20 cellular contexts compared by ENCODE assay signal in the genomic region with DNA sequence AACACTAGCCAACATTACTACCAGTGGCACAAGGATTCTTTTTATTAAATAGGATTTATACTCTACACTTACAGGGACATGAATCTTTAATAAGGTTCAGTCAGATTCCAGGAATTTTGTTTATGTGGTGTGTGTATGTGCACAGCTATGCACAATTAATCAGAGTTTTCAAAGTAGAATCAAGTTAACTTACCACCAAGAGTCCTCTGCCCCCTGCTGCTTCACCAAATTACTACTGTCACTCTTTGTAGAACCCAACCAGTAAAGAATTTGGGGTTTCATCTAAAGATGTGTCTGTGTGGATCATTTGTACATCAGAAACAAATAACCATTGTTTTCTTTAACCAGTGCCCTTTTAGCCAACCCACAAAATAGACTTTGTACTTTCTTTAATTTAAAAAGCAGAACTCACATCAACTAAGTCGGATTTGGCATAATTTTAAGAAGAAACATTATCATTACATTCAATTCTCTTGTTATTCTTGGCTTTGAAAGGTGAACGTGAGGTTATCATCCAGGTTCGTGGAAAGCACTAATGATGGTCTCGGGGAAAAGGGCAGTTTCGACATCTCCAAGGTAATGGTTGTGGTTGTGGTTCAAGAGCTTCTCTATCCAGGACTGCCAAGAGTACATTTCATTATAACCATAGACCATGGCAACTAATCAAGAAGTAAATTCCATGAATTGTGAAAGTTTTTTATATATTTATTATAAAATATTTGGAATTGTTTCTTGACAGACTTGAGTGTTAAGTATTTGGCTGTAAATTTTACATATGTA.
DNase-seq lines count a peak whose midpoint lies in the region; ATAC-seq, FAIRE-seq and TF ChIP-seq lines count a peak whose summit lies in the region.
"Had no signal": no experiment of that assay in that cellular context is flagged by ENCODE, and none has a peak within 500 bp of the region (broad histone marks: within the 10 kb centered on the region; RNA-seq: fewer than 3 reads in every experiment).

No MANE protein-coding gene starts in this region.

- CTCF ChIA-PET in Caco-2 (lab: Charles Lee): no interaction called here

- in situ Hi-C loops in brain microvascular endothelial cell (cut with HindIII; ENCODE audit: low pct_ligation_motif_present, low sequenced_read_pairs): no loop called here

- no peak overlapping the region for H3K4me3 ChIP-seq in LNCaP clone FGC (ENCODE audit: low read depth, low read length)
- no peak overlapping the region for H3K4me3 ChIP-seq in brain microvascular endothelial cell (ENCODE audit: low read depth, low read length)
- no peak overlapping the region for H3K4me3 ChIP-seq in kidney epithelial cell (ENCODE audit: low read depth, low read length)
- no peak overlapping the region for H3K4me3 ChIP-seq in Caco-2 (ENCODE audit: low read depth, low read length)
- H3K4me3 ChIP-seq: lung had no signal

- intact Hi-C loops in Caco-2 (cut with micrococcal nuclease; ENCODE audit: unreplicated experiment): no loop called here

- peaks cover 10% of the 10 kb centered on the region for H3K9me3 Mint-ChIP-seq in Caco-2 (ENCODE audit: unreplicated experiment)
- H3K9me3 Mint-ChIP-seq: endodermal cell had no signal

- no peak overlapping the region for H3K27ac ChIP-seq in brain microvascular endothelial cell

- no peak overlapping the region for H3K4me3 Mint-ChIP-seq in Caco-2 (ENCODE audit: unreplicated experiment)
- H3K4me3 Mint-ChIP-seq: activated CD8-positive, alpha-beta T cell treated with anti-CD3 and anti-CD28 coated beads for 36 hours; activated naive CD8-positive, alpha-beta T cell treated with anti-CD3 and anti-CD28 coated beads, Interleukin-2, amount 50 U/mL, for 24 hours; endodermal cell; naive thymus-derived CD4-positive, alpha-beta T cell; stimulated activated naive CD8-positive, alpha-beta T cell treated with anti-CD3 and anti-CD28 coated beads, Interleukin-15, amount 100 ng/mL, for 72 hours had no signal

- H3K27me3 ChIP-seq in brain microvascular endothelial cell (replicated peaks) (no peaks in the 10 kb centered on the region), kidney epithelial cell (ENCODE audit: control insufficient read depth, insufficient read depth, low read length) (no peaks in the 10 kb centered on the region), Caco-2 (replicated peaks; ENCODE audit: control insufficient read depth, insufficient read depth, low read length) (no peaks in the 10 kb centered on the region)

- TF ChIP-seq CTCF in LNCaP clone FGC (IDR thresholded peaks at IDR 0.05; ENCODE audit: control insufficient read depth, extremely low read depth, insufficient read depth) (0 out of 2 replicates have a peak, but pooled peaks have one; percentile 9), brain microvascular endothelial cell (IDR thresholded peaks at IDR 0.05; ENCODE audit: low read depth, low read length, missing control alignments) (peak; percentile 21), kidney epithelial cell (IDR thresholded peaks at IDR 0.05; ENCODE audit: insufficient read depth, low read length, poor library complexity, severe bottlenecking) (peak; percentile 14), Caco-2 (IDR thresholded peaks at IDR 0.05; ENCODE audit: insufficient read depth in 1 of 2, low read depth in 1 of 2, low read length in 1 of 2, severe bottlenecking in 1 of 2, unreplicated experiment in 1 of 2) (no peak)

- no peaks in the 10 kb centered on the region for H3K9me3 ChIP-seq in Caco-2

- H3K4me1 ChIP-seq in Caco-2: no peaks in the 10 kb centered on the region

- ATAC-seq in GM18907 (IDR thresholded peaks at IDR 0.05; ENCODE audit: unreplicated experiment): no peak
- no peak for ATAC-seq in activated CD4-positive, CD25-positive, alpha-beta regulatory T cell treated with anti-CD3 and anti-CD28 coated beads, Interleukin-2, amount 50 U/mL, for 24 hours
- ATAC-seq: activated CD8-positive, alpha-beta T cell treated with anti-CD3 and anti-CD28 coated beads for 36 hours; activated naive CD8-positive, alpha-beta T cell treated with anti-CD3 and anti-CD28 coated beads, Interleukin-2, amount 50 U/mL, for 24 hours; naive thymus-derived CD4-positive, alpha-beta T cell; SK-N-SH treated with all-trans-retinoic acid at 6 μM for 48 hours; stimulated activated naive CD8-positive, alpha-beta T cell treated with anti-CD3 and anti-CD28 coated beads, Interleukin-15, amount 100 ng/mL, for 72 hours had no signal

- POLR2A ChIA-PET in Caco-2 (lab: Charles Lee): no interaction called here

- no peaks in the 10 kb centered on the region for H3K36me3 Mint-ChIP-seq in Caco-2 (ENCODE audit: insufficient read depth, unreplicated experiment)
- H3K36me3 Mint-ChIP-seq: naive thymus-derived CD4-positive, alpha-beta T cell had no signal

- no peak for FAIRE-seq in HTR-8/SVneo (lab: Jason Lieb, UNC)
- FAIRE-seq: urothelium cell line had no signal

- H3K27me3 Mint-ChIP-seq in Caco-2 (ENCODE audit: insufficient read depth, unreplicated experiment): peaks cover 10% of the 10 kb centered on the region
- H3K27me3 Mint-ChIP-seq: activated CD8-positive, alpha-beta T cell treated with anti-CD3 and anti-CD28 coated beads for 36 hours; activated naive CD8-positive, alpha-beta T cell treated with anti-CD3 and anti-CD28 coated beads, Interleukin-2, amount 50 U/mL, for 24 hours had no signal

- H3K27ac Mint-ChIP-seq in Caco-2 (ENCODE audit: unreplicated experiment): no peak overlapping the region
- H3K27ac Mint-ChIP-seq: activated CD8-positive, alpha-beta T cell treated with anti-CD3 and anti-CD28 coated beads for 36 hours; activated naive CD8-positive, alpha-beta T cell treated with anti-CD3 and anti-CD28 coated beads, Interleukin-2, amount 50 U/mL, for 24 hours; endodermal cell; naive thymus-derived CD4-positive, alpha-beta T cell; stimulated activated naive CD8-positive, alpha-beta T cell treated with anti-CD3 and anti-CD28 coated beads, Interleukin-15, amount 100 ng/mL, for 72 hours had no signal

- BruUV-seq in Caco-2 (replicated peaks; lab: Mats Ljungman, UMichigan): no TSS peak

- no peaks in the 10 kb centered on the region for H3K36me3 ChIP-seq in brain microvascular endothelial cell (replicated peaks)
- H3K36me3 ChIP-seq in kidney epithelial cell (ENCODE audit: control insufficient read depth, insufficient read depth, low read length): no peaks in the 10 kb centered on the region
- no peaks in the 10 kb centered on the region for H3K36me3 ChIP-seq in Caco-2 (ENCODE audit: control insufficient read depth, insufficient read depth, low read length)

- H3K4me1 Mint-ChIP-seq in Caco-2 (ENCODE audit: low read depth, unreplicated experiment): no peaks in the 10 kb centered on the region
- H3K4me1 Mint-ChIP-seq: activated naive CD8-positive, alpha-beta T cell treated with anti-CD3 and anti-CD28 coated beads, Interleukin-2, amount 50 U/mL, for 24 hours; stimulated activated naive CD8-positive, alpha-beta T cell treated with anti-CD3 and anti-CD28 coated beads, Interleukin-15, amount 100 ng/mL, for 72 hours had no signal

- peak; percentile 56 for DNase-seq in A172 (ENCODE audit: low spot score)
- no peak for DNase-seq in LNCaP clone FGC (ENCODE audit: low read depth)
- peak; percentile 31 for DNase-seq in brain microvascular endothelial cell
- no peak for DNase-seq in kidney epithelial cell (ENCODE audit: low read depth)
- no peak for DNase-seq in HTR-8/SVneo (ENCODE audit: insufficient read length, low spot score)
- no peak for DNase-seq in Caco-2
- DNase-seq: activated CD8-positive, alpha-beta T cell treated with anti-CD3 and anti-CD28 coated beads for 36 hours; activated naive CD8-positive, alpha-beta T cell treated with anti-CD3 and anti-CD28 coated beads, Interleukin-2, amount 50 U/mL, for 24 hours; cerebellar nuclear complex; endodermal cell; HCEC 1CT; naive thymus-derived CD4-positive, alpha-beta T cell; NCI-H2029; stimulated activated CD4-positive, alpha-beta T cell treated with anti-CD3 and anti-CD28 coated beads, Interleukin-15, amount 100 ng/mL, for 24 hours; stimulated activated naive CD8-positive, alpha-beta T cell treated with anti-CD3 and anti-CD28 coated beads, Interleukin-15, amount 100 ng/mL, for 72 hours had no signal

Comparison
In these comparisons a context has a peak if more than half of its experiments do, and no peak if none do; other contexts are left out.
1. DNase-seq: peak in A172 (single experiment) and brain microvascular endothelial cell (single experiment); none in LNCaP clone FGC (single experiment), kidney epithelial cell (single experiment), HTR-8/SVneo (single experiment) and Caco-2 (0 of 2).
2. CTCF ChIP-seq: peak in LNCaP clone FGC (single experiment), brain microvascular endothelial cell (single experiment) and kidney epithelial cell (single experiment); none in Caco-2 (0 of 2).